ENCODE assay signal across 1 cellular context in the genomic region with DNA sequence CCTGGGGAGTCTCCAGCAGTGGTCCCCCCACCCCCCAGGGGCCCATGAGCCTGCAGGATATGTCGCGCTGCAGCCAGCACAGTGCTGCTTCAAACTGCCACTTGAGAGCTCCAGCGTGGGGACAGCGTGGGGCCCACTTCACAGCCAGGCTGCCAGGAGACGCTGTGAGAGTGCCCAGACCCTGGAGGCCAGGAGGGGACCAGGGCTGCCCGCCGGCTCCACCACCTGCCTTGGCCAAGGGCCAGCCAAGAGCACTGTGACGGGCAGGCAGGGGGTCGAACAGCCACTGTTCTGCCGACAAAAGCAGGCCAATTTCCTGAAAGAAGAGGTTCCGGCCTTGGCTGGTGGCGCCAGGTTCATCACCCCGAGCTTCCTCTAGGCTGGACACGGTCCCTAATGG.
TF ChIP-seq lines count a peak whose summit lies in the region.

No MANE protein-coding gene starts in this region.

TF ChIP-seq in WTC11, 78 proteins besides CTCF, POLR2A, EP300 and RAD21 (continued from another document):
- TF ChIP-seq, protein P1, sequence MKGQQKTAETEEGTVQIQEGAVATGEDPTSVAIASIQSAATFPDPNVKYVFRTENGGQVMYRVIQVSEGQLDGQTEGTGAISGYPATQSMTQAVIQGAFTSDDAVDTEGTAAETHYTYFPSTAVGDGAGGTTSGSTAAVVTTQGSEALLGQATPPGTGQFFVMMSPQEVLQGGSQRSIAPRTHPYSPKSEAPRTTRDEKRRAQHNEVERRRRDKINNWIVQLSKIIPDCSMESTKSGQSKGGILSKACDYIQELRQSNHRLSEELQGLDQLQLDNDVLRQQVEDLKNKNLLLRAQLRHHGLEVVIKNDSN (CRISPR knock-in tag; IDR thresholded peaks at IDR 0.05), result no peak
- TF ChIP-seq NFYB (CRISPR knock-in tag; conservative IDR thresholded peaks at IDR 0.05; ENCODE audit: low read depth), result no peak
- no peak for TF ChIP-seq RELA (CRISPR knock-in tag; IDR thresholded peaks at IDR 0.05; ENCODE audit: borderline replicate concordance)
- TF ChIP-seq ZNF232 (CRISPR knock-in tag; IDR thresholded peaks at IDR 0.05), result no peak
- TF ChIP-seq, protein P2, sequence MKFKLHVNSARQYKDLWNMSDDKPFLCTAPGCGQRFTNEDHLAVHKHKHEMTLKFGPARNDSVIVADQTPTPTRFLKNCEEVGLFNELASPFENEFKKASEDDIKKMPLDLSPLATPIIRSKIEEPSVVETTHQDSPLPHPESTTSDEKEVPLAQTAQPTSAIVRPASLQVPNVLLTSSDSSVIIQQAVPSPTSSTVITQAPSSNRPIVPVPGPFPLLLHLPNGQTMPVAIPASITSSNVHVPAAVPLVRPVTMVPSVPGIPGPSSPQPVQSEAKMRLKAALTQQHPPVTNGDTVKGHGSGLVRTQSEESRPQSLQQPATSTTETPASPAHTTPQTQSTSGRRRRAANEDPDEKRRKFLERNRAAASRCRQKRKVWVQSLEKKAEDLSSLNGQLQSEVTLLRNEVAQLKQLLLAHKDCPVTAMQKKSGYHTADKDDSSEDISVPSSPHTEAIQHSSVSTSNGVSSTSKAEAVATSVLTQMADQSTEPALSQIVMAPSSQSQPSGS (CRISPR knock-in tag; IDR thresholded peaks at IDR 0.05; ENCODE audit: borderline replicate concordance, low read depth), result no peak
- TF ChIP-seq, protein P3, sequence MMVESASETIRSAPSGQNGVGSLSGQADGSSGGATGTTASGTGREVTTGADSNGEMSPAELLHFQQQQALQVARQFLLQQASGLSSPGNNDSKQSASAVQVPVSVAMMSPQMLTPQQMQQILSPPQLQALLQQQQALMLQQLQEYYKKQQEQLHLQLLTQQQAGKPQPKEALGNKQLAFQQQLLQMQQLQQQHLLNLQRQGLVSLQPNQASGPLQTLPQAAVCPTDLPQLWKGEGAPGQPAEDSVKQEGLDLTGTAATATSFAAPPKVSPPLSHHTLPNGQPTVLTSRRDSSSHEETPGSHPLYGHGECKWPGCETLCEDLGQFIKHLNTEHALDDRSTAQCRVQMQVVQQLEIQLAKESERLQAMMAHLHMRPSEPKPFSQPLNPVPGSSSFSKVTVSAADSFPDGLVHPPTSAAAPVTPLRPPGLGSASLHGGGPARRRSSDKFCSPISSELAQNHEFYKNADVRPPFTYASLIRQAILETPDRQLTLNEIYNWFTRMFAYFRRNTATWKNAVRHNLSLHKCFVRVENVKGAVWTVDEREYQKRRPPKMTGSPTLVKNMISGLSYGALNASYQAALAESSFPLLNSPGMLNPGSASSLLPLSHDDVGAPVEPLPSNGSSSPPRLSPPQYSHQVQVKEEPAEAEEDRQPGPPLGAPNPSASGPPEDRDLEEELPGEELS (CRISPR knock-in tag; IDR thresholded peaks at IDR 0.05), result no peak
- TF ChIP-seq, protein P4, sequence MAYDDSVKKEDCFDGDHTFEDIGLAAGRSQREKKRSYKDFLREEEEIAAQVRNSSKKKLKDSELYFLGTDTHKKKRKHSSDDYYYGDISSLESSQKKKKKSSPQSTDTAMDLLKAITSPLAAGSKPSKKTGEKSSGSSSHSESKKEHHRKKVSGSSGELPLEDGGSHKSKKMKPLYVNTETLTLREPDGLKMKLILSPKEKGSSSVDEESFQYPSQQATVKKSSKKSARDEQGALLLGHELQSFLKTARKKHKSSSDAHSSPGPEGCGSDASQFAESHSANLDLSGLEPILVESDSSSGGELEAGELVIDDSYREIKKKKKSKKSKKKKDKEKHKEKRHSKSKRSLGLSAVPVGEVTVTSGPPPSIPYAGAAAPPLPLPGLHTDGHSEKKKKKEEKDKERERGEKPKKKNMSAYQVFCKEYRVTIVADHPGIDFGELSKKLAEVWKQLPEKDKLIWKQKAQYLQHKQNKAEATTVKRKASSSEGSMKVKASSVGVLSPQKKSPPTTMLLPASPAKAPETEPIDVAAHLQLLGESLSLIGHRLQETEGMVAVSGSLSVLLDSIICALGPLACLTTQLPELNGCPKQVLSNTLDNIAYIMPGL (CRISPR knock-in tag; IDR thresholded peaks at IDR 0.05), result no peak
- no peak for TF ChIP-seq SMAD3 (CRISPR knock-in tag; IDR thresholded peaks at IDR 0.05; ENCODE audit: borderline replicate concordance)
- TF ChIP-seq, protein P5, sequence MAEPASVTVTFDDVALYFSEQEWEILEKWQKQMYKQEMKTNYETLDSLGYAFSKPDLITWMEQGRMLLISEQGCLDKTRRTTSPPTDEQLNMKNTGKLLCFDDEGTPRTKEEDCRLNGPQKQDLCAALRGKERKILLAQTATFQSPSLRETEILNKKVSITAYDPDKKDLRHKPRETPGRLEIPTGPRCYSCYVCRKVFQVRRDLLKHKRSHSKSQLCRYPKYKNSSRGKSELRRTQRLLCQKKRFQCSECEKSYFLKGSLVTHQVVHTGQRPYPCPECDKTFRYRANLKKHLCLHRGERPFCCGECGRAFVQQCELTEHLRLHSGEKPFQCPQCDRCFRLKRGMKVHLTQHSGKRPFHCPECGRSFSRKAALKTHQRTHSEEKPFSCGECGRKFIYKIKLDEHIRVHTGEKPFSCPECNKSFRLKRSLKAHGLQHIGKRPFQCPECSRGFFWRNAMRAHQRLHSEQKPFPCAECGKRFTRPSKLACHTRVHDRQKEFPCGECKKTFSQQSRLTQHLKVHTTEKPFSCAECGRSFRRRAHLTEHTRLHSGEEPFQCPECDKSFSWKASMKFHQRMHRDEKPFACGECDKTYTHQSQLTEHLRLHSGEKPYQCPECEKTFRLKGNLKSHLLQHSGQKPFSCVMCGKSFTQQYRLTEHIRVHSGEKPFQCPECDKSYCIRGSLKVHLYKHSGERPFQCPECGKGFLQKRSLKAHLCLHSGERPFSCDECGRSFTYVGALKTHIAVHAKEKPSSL (CRISPR knock-in tag; conservative IDR thresholded peaks at IDR 0.05), result no peak
- no peak for TF ChIP-seq TEAD1 (CRISPR knock-in tag; IDR thresholded peaks at IDR 0.05)
TF ChIP-seq in WTC11: peak in this region for 0.
